1 cellular context compared by ENCODE assay signal in genomic region chr22:46114518-46115387, GRCh38.
TF ChIP-seq lines count a peak whose summit lies in the region.

No MANE protein-coding gene starts in this region.

TF ChIP-seq in HCT116, 20 proteins besides CTCF, POLR2A, EP300 and RAD21 (continued from another document):
- TF ChIP-seq CEBPB (IDR thresholded peaks at IDR 0.05; ENCODE audit: low read depth): no peak
- TF ChIP-seq YY1 (IDR thresholded peaks at IDR 0.05; ENCODE audit: extremely low read depth, insufficient replicate concordance, low read depth, low read length): no peak
- TF ChIP-seq TCF7L2 (IDR thresholded peaks at IDR 0.05; ENCODE audit: borderline replicate concordance, extremely low read depth, insufficient read depth, insufficient read length): no peak
TF ChIP-seq in HCT116: peak in this region for 0.
